Comparison of ENCODE assay signal across 21 cellular contexts in genomic region chrX:522456-522855, GRCh38.
A peak's percentile ranks its signal among the peaks of the same experiment; 100 is the strongest.
DNase-seq lines count a peak whose midpoint lies in the region; ATAC-seq, FAIRE-seq and TF ChIP-seq lines count a peak whose summit lies in the region.
"Had no signal": no experiment of that assay in that cellular context is flagged by ENCODE, and none has a peak within 500 bp of the region (broad histone marks: within the 10 kb centered on the region; RNA-seq: fewer than 3 reads in every experiment).

No MANE protein-coding gene starts in this region.

- TF ChIP-seq POLR2A in H54 (IDR thresholded peaks at IDR 0.05; ENCODE audit: low read depth, low read length): no peak

- CTCF ChIA-PET in MCF 10A (lab: Yijun Ruan, JAX): no interaction called here
- CTCF ChIA-PET in mammary epithelial cell (lab: Charles Lee; ENCODE audit: low non-redundant PET): no interaction called here
- CTCF ChIA-PET in CD4-positive, alpha-beta T cell (lab: Charles Lee): no interaction called here
- CTCF ChIA-PET in WTC11 (lab: Charles Lee): no interaction called here

- no peak for FAIRE-seq in H54 (lab: Jason Lieb, UNC)
- FAIRE-seq: A549, D721Med, GM12892, GM18507 had no signal

- in situ Hi-C loops in mammary epithelial cell (cut with MboI; ENCODE audit: low sequenced_read_pairs in 2 of 2): no loop called here

- dilution Hi-C loops in mammary epithelial cell (cut with HindIII; ENCODE audit: low sequenced_read_pairs): no loop called here

- H3K36me3 Mint-ChIP-seq in MCF 10A (ENCODE audit: insufficient read depth, unreplicated experiment) (peaks cover 7% of the 10 kb centered on the region), WTC11 (peaks cover 6% of the 10 kb centered on the region)
- H3K36me3 Mint-ChIP-seq in CD4-positive, alpha-beta T cell (ENCODE audit: low read depth): no peaks in the 10 kb centered on the region

- intact Hi-C loops in MCF 10A (cut with micrococcal nuclease): no loop called here
- intact Hi-C loops in mammary epithelial cell (cut with micrococcal nuclease): no loop called here
- intact Hi-C loops in CD4-positive, alpha-beta T cell (cut with DNase I, micrococcal nuclease): no loop called here

- no peaks in the 10 kb centered on the region for H3K79me2 ChIP-seq in mammary epithelial cell (ENCODE audit: insufficient read depth, low read length)

- H3K27me3 ChIP-seq in mammary epithelial cell (ENCODE audit: insufficient read depth, low read length): no peaks in the 10 kb centered on the region
- no peaks in the 10 kb centered on the region for H3K27me3 ChIP-seq in CD4-positive, alpha-beta T cell (ENCODE audit: control insufficient read depth, insufficient read depth, low read length)
- H3K27me3 ChIP-seq: BLaER1 had no signal

- ATAC-seq in CD4-positive, alpha-beta T cell (ENCODE audit: poor library complexity): no peak
- ATAC-seq in WTC11: no peak
- no peak for ATAC-seq in GM19395 (IDR thresholded peaks at IDR 0.05; ENCODE audit: unreplicated experiment)
- ATAC-seq: GM23338, HCT116 had no signal

- H3K4me1 ChIP-seq in mammary epithelial cell (ENCODE audit: insufficient read depth, low read length): no peaks in the 10 kb centered on the region

- H2AFZ ChIP-seq in mammary epithelial cell (ENCODE audit: low read depth, low read length): no peak overlapping the region
- H2AFZ ChIP-seq: GM23338 had no signal

- H3K9me3 Mint-ChIP-seq in MCF 10A (ENCODE audit: unreplicated experiment) (peaks cover 34% of the 10 kb centered on the region), WTC11 (peaks cover 5% of the 10 kb centered on the region)
- no peaks in the 10 kb centered on the region for H3K9me3 Mint-ChIP-seq in CD4-positive, alpha-beta T cell

- no peak overlapping the region for H3K4me3 ChIP-seq in mammary epithelial cell (replicated peaks in 1 of 3; ENCODE audit: insufficient read depth in 1 of 3, low read depth in 2 of 3, low read length in 3 of 3)
- H3K4me3 ChIP-seq: A549, BLaER1, GM23338 had no signal

- POLR2A ChIA-PET in MCF 10A (lab: Yijun Ruan, JAX): no interaction called here
- POLR2A ChIA-PET in CD4-positive, alpha-beta T cell (lab: Charles Lee): no interaction called here
- POLR2A ChIA-PET in WTC11 (lab: Charles Lee): no interaction called here

- H4K20me1 ChIP-seq in mammary epithelial cell (ENCODE audit: insufficient read depth, low read length): no peaks in the 10 kb centered on the region
- H4K20me1 ChIP-seq: BLaER1 had no signal

- H3K9me3 ChIP-seq in mammary epithelial cell (replicated peaks; ENCODE audit: insufficient read depth, low read length): peaks cover 10% of the 10 kb centered on the region
- peaks cover 5% of the 10 kb centered on the region for H3K9me3 ChIP-seq in CD4-positive, alpha-beta T cell (ENCODE audit: control insufficient read depth, low read length)
- H3K9me3 ChIP-seq: Caco-2 had no signal

- TF ChIP-seq CTCF in MCF 10A (IDR thresholded peaks at IDR 0.05; ENCODE audit: unreplicated experiment) (no peak), mammary epithelial cell (conservative IDR thresholded peaks at IDR 0.05 in 1 of 2, IDR thresholded peaks at IDR 0.05 in 1 of 2; ENCODE audit: extremely low read depth in 1 of 2, insufficient read depth in 1 of 2, low read depth in 1 of 2, low read length in 2 of 2) (no peak), WTC11 (IDR thresholded peaks at IDR 0.05) (no peak)
- peak; percentile 31 for TF ChIP-seq CTCF in CD4-positive, alpha-beta T cell (IDR thresholded peaks at IDR 0.05)

- H3K4me1 Mint-ChIP-seq in MCF 10A (ENCODE audit: insufficient read depth, unreplicated experiment): no peaks in the 10 kb centered on the region
- no peaks in the 10 kb centered on the region for H3K4me1 Mint-ChIP-seq in CD4-positive, alpha-beta T cell (ENCODE audit: low read depth)
- H3K4me1 Mint-ChIP-seq in WTC11: peaks cover 11% of the 10 kb centered on the region
- H3K4me1 Mint-ChIP-seq: GM23338 had no signal

- H3K27ac Mint-ChIP-seq in MCF 10A (ENCODE audit: low read depth, unreplicated experiment) (peak overlapping the region; percentile 49), WTC11 (no peak overlapping the region)
- H3K27ac Mint-ChIP-seq in CD4-positive, alpha-beta T cell: no peak overlapping the region
- H3K27ac Mint-ChIP-seq: GM23338 had no signal

- no peak overlapping the region for H3K9ac ChIP-seq in mammary epithelial cell (ENCODE audit: insufficient read depth, low read length)
- H3K9ac ChIP-seq: BLaER1 had no signal

- H3K27ac ChIP-seq in mammary epithelial cell (ENCODE audit: insufficient read depth, low read depth, low read length): no peak overlapping the region
- no peak overlapping the region for H3K27ac ChIP-seq in CD4-positive, alpha-beta T cell (ENCODE audit: low read depth, low read length)
- H3K27ac ChIP-seq: A549, BLaER1, HL-60 had no signal

- no peaks in the 10 kb centered on the region for H3K36me3 ChIP-seq in mammary epithelial cell (ENCODE audit: insufficient read depth, low read length)
- H3K36me3 ChIP-seq: BLaER1 had no signal

- DNase-seq in MCF 10A (ENCODE audit: unreplicated experiment): no peak
- no peak for DNase-seq in mammary epithelial cell
- DNase-seq in CD4-positive, alpha-beta T cell: no peak
- no peak for DNase-seq in WTC11 (ENCODE audit: low spot score)
- DNase-seq in H54 (ENCODE audit: insufficient read length, low spot score): no peak
- DNase-seq in NCI-H1417 treated with DMSO at 0.1 percent for 48 hours (lab: John Stamatoyannopoulos, UW): no peak
- DNase-seq: AML-193, Caco-2, DMS153, DMS79, GDM1, H7 had no signal

- H3K27me3 Mint-ChIP-seq in MCF 10A (ENCODE audit: insufficient read depth, unreplicated experiment) (no peaks in the 10 kb centered on the region), WTC11 (ENCODE audit: low read depth) (peaks cover 13% of the 10 kb centered on the region)
- H3K27me3 Mint-ChIP-seq in CD4-positive, alpha-beta T cell: peaks cover 3% of the 10 kb centered on the region

- no peak overlapping the region for H3K4me2 ChIP-seq in mammary epithelial cell (ENCODE audit: insufficient read depth, low read depth, low read length)
- H3K4me2 ChIP-seq: BLaER1, GM23338 had no signal

- H3K4me3 Mint-ChIP-seq in MCF 10A (ENCODE audit: unreplicated experiment) (no peak overlapping the region), WTC11 (no peak overlapping the region)
- H3K4me3 Mint-ChIP-seq in CD4-positive, alpha-beta T cell: no peak overlapping the region
- H3K4me3 Mint-ChIP-seq: GM23338 had no signal

- no TSS peak for BruUV-seq in MCF 10A (replicated peaks; lab: Mats Ljungman, UMichigan)
- no TSS peak for BruUV-seq in mammary epithelial cell (replicated peaks; lab: Mats Ljungman, UMichigan)

TF ChIP-seq in WTC11, 78 proteins besides CTCF, POLR2A, EP300 and RAD21:
- TF ChIP-seq ZNF425 (CRISPR knock-in tag; conservative IDR thresholded peaks at IDR 0.05): no peak
- 0 out of 2 replicates have a peak, but pooled peaks have one; percentile 35 for TF ChIP-seq ZNF512 (CRISPR knock-in tag; IDR thresholded peaks at IDR 0.05; ENCODE audit: borderline replicate concordance)
